10 cellular contexts compared by ENCODE assay signal in genomic region chr7:41700044-41700471, GRCh38. TPM values are rescaled to one million over a fixed set of nuclear protein-coding genes. Genes with fewer than 3 reads are reported as not detected.
DNase-seq lines count a peak whose midpoint lies in the region; ATAC-seq and TF ChIP-seq lines count a peak whose summit lies in the region.
"Had no signal": no experiment of that assay in that cellular context is flagged by ENCODE, and none has a peak within 500 bp of the region (broad histone marks: within the 10 kb centered on the region; RNA-seq: fewer than 3 reads in every experiment).

No MANE protein-coding gene starts in this region.

- DNase-seq in H9 (no peak), astrocyte of the cerebellum (ENCODE audit: low read depth) (no peak), sigmoid colon (no peak), MG63 (no peak), DMS53 treated with DMSO at 0.1 percent for 48 hours (lab: John Stamatoyannopoulos, UW; ENCODE audit: unreplicated experiment) (no peak)
- DNase-seq: NCI-H2171 treated with DMSO at 0.1 percent for 48 hours; stimulated activated CD8-positive, alpha-beta memory T cell treated with anti-CD3 and anti-CD28 coated beads, Interleukin-4, amount 100 ng/mL, for 48 hours had no signal

- H4K5ac ChIP-seq in H9 (ENCODE audit: insufficient read length, low read depth, low read length), result no peak overlapping the region

- H3K36me3 Mint-ChIP-seq in H9 (ENCODE audit: insufficient read depth in 1 of 3, low read depth in 3 of 3), result no peaks in the 10 kb centered on the region

- H4K8ac ChIP-seq in H9 (replicated peaks; ENCODE audit: insufficient read length, low read depth, low read length), result no peak overlapping the region

- no peak for TF ChIP-seq POLR2A in sigmoid colon (IDR thresholded peaks at IDR 0.05)

- peak overlapping the region in 1 of 3 experiments; percentile 76; a peak in 1 of 7 replicates for H3K27ac Mint-ChIP-seq in H9

- H2BK15ac ChIP-seq in H9 (ENCODE audit: low read depth, low read length), result no peak overlapping the region

- H3K23ac ChIP-seq in H9 (ENCODE audit: insufficient read length, low read depth, low read length), result no peak overlapping the region

- H3K27me3 ChIP-seq in H9 (ENCODE audit: insufficient read depth, low read length) (no peaks in the 10 kb centered on the region), iPS-15b (ENCODE audit: control insufficient read depth, insufficient read depth, low read length) (no peaks in the 10 kb centered on the region), sigmoid colon (no peaks in the 10 kb centered on the region), MG63 (no peaks in the 10 kb centered on the region)

- H4K91ac ChIP-seq in H9 (ENCODE audit: insufficient read length, low read depth, low read length), result no peak overlapping the region

- H2BK5ac ChIP-seq in H9 (ENCODE audit: insufficient read length, low read length), result no peak overlapping the region

- H3K9ac ChIP-seq in H9 (ENCODE audit: extremely low read depth, insufficient read length, low read length) (no peak overlapping the region), iPS-15b (ENCODE audit: low read depth, low read length) (no peak overlapping the region)

- H3K4me3 Mint-ChIP-seq in H9, result peak overlapping the region; percentile 78 to 81

- no peak overlapping the region for H3T11ph ChIP-seq in H9 (ENCODE audit: low read length)

- ATAC-seq in HG02759 (IDR thresholded peaks at IDR 0.05; ENCODE audit: unreplicated experiment), result no peak
- ATAC-seq in HG03457 (IDR thresholded peaks at IDR 0.05; ENCODE audit: unreplicated experiment), result no peak

- H3K9me3 Mint-ChIP-seq in H9, result no peaks in the 10 kb centered on the region; a peak in 1 of 5 replicates

- no peak overlapping the region for H2BK120ac ChIP-seq in H9 (ENCODE audit: low read depth, low read length, poor library complexity, severe bottlenecking)

- H2BK12ac ChIP-seq in H9 (ENCODE audit: insufficient read length, low read depth, low read length), result no peak overlapping the region

- H3K4me1 Mint-ChIP-seq in H9, result peaks cover 75 to 77% of the 10 kb centered on the region in 2 experiments

- WGBS in H9 (ENCODE audit: extremely low coverage, insufficient read length, low lambda C conversion rate), result no CpG with 5 or more reads among the region's 18 CpGs
- 8 to 39% methylated on average over 18 of the region's 18 CpGs for WGBS in sigmoid colon, 2 donors

- intact Hi-C loops in sigmoid colon (cut with DNase I), result loop anchor here (5.0 to 10.0 kb wide), 3 partner anchors 537 to 795 kb away; partner anchors contain the start of gene GLI3

- H3K4me3 ChIP-seq in astrocyte of the cerebellum (ENCODE audit: low read depth, low read length) (peak overlapping the region; percentile 48), iPS-15b (ENCODE audit: low read depth, low read length) (peak overlapping the region; percentile 76), sigmoid colon (peak overlapping the region; percentile 19 to 54 (median 36)), MG63 (no peak overlapping the region)

- H3K56ac ChIP-seq in H9 (ENCODE audit: insufficient read length, low read depth, low read length), result no peak overlapping the region

- no peak overlapping the region for H2AK5ac ChIP-seq in H9 (ENCODE audit: insufficient read length, low read length)

- H3K79me1 ChIP-seq in H9 (ENCODE audit: insufficient read depth, low read depth, low read length, poor library complexity, severe bottlenecking), result no peaks in the 10 kb centered on the region

- no peak overlapping the region for H2BK20ac ChIP-seq in H9 (ENCODE audit: low read depth, low read length, poor library complexity, severe bottlenecking)

- peak overlapping the region; percentile 96 for H3K4me2 ChIP-seq in H9 (ENCODE audit: insufficient read depth, insufficient read length, low read length)

- H2AFZ ChIP-seq in H9 (ENCODE audit: low read length), result no peak overlapping the region

- H3K9me3 ChIP-seq in H9 (ENCODE audit: control insufficient read depth, low read depth, low read length) (no peaks in the 10 kb centered on the region), iPS-15b (ENCODE audit: control insufficient read depth, insufficient read depth, low read length) (no peaks in the 10 kb centered on the region), sigmoid colon (no peaks in the 10 kb centered on the region), MG63 (no peaks in the 10 kb centered on the region)

- in situ Hi-C loops in astrocyte of the cerebellum (cut with HindIII; ENCODE audit: low sequenced_read_pairs), result no loop called here

- H3K79me2 ChIP-seq in H9 (ENCODE audit: insufficient read depth, low read length), result no peaks in the 10 kb centered on the region

- H3K18ac ChIP-seq in H9 (ENCODE audit: insufficient read length, low read depth, low read length), result no peak overlapping the region

- no peaks in the 10 kb centered on the region for H4K20me1 ChIP-seq in H9 (ENCODE audit: control insufficient read depth, insufficient read depth, insufficient read length)

- H3K27ac ChIP-seq in H9 (ENCODE audit: insufficient read length, low read depth, low read length) (no peak overlapping the region), sigmoid colon (peak overlapping the region; percentile 56 to 86 (median 76))

- H3K4me1 ChIP-seq in H9 (ENCODE audit: insufficient read depth, low read length) (peaks cover 8% of the 10 kb centered on the region; the same call in 1 of the 2 replicates), iPS-15b (ENCODE audit: control insufficient read depth, insufficient read depth, low read length) (peaks cover 40% of the 10 kb centered on the region), sigmoid colon (peaks cover 0 to 39% (median 29%) of the 10 kb centered on the region in 4 donors)

- no peak for TF ChIP-seq EP300 in sigmoid colon (IDR thresholded peaks at IDR 0.05)

- peaks cover 17% of the 10 kb centered on the region for H3K23me2 ChIP-seq in H9 (ENCODE audit: insufficient read length, low read depth, low read length, poor library complexity, severe bottlenecking)

- no peak overlapping the region for H3K14ac ChIP-seq in H9 (ENCODE audit: insufficient read depth, low read length)

- H3K27me3 Mint-ChIP-seq in H9 (ENCODE audit: low read depth), result peaks cover 37% of the 10 kb centered on the region

- TF ChIP-seq CTCF in H9 (conservative IDR thresholded peaks at IDR 0.05) (no peak), astrocyte of the cerebellum (IDR thresholded peaks at IDR 0.05; ENCODE audit: low read depth, low read length, missing control alignments) (no peak), sigmoid colon (IDR thresholded peaks at IDR 0.05) (no peak)

- no peaks in the 10 kb centered on the region for H3K36me3 ChIP-seq in iPS-15b (ENCODE audit: control insufficient read depth, insufficient read depth, low read length)
- H3K36me3 ChIP-seq in sigmoid colon, result no peaks in the 10 kb centered on the region
- no peaks in the 10 kb centered on the region for H3K36me3 ChIP-seq in MG63

- H3K4ac ChIP-seq in H9 (ENCODE audit: low read depth, low read length), result no peak overlapping the region

RNA-seq across cellular contexts. Expression of gene INHBA, which starts 2.8 kb away (rescaled TPM):
- total RNA-seq in H9 (2021) (1.6 and 1.7 TPM in 2 replicates), sigmoid colon (1 to 10 TPM; 1.1 to 5.5 (median 2.6) TPM)
- 1 to 10 TPM in 1 of 3 donors, under 1 TPM in 2; 0.23 to 1.2 (median 0.66) TPM for polyA plus RNA-seq in sigmoid colon
- total RNA-seq in MG63 (2014; rRNA removed; shearing (Covaris generic); ENCODE audit: low replicate concordance), result 0.07 and 0.56 TPM in 2 replicates
